Comparison of ENCODE assay signal across 1 cellular context in genomic region chr17:9237053-9237410, GRCh38.
TF ChIP-seq lines count a peak whose summit lies in the region.

No MANE protein-coding gene starts in this region.

TF ChIP-seq in neural cell, 6 proteins besides CTCF, POLR2A, EP300 and RAD21 (continued from another document):
- TF ChIP-seq REST (IDR thresholded peaks at IDR 0.05; ENCODE audit: borderline replicate concordance), result no peak
- no peak for TF ChIP-seq POLR2AphosphoS5 (IDR thresholded peaks at IDR 0.05)
